Comparison of ENCODE assay signal across 1 cellular context in genomic region chr22:29477919-29478318, GRCh38.
TF ChIP-seq lines count a peak whose summit lies in the region.

No MANE protein-coding gene starts in this region.

TF ChIP-seq in H1, 55 proteins besides CTCF, POLR2A, EP300 and RAD21 (continued from another document):
- TF ChIP-seq, protein P1, sequence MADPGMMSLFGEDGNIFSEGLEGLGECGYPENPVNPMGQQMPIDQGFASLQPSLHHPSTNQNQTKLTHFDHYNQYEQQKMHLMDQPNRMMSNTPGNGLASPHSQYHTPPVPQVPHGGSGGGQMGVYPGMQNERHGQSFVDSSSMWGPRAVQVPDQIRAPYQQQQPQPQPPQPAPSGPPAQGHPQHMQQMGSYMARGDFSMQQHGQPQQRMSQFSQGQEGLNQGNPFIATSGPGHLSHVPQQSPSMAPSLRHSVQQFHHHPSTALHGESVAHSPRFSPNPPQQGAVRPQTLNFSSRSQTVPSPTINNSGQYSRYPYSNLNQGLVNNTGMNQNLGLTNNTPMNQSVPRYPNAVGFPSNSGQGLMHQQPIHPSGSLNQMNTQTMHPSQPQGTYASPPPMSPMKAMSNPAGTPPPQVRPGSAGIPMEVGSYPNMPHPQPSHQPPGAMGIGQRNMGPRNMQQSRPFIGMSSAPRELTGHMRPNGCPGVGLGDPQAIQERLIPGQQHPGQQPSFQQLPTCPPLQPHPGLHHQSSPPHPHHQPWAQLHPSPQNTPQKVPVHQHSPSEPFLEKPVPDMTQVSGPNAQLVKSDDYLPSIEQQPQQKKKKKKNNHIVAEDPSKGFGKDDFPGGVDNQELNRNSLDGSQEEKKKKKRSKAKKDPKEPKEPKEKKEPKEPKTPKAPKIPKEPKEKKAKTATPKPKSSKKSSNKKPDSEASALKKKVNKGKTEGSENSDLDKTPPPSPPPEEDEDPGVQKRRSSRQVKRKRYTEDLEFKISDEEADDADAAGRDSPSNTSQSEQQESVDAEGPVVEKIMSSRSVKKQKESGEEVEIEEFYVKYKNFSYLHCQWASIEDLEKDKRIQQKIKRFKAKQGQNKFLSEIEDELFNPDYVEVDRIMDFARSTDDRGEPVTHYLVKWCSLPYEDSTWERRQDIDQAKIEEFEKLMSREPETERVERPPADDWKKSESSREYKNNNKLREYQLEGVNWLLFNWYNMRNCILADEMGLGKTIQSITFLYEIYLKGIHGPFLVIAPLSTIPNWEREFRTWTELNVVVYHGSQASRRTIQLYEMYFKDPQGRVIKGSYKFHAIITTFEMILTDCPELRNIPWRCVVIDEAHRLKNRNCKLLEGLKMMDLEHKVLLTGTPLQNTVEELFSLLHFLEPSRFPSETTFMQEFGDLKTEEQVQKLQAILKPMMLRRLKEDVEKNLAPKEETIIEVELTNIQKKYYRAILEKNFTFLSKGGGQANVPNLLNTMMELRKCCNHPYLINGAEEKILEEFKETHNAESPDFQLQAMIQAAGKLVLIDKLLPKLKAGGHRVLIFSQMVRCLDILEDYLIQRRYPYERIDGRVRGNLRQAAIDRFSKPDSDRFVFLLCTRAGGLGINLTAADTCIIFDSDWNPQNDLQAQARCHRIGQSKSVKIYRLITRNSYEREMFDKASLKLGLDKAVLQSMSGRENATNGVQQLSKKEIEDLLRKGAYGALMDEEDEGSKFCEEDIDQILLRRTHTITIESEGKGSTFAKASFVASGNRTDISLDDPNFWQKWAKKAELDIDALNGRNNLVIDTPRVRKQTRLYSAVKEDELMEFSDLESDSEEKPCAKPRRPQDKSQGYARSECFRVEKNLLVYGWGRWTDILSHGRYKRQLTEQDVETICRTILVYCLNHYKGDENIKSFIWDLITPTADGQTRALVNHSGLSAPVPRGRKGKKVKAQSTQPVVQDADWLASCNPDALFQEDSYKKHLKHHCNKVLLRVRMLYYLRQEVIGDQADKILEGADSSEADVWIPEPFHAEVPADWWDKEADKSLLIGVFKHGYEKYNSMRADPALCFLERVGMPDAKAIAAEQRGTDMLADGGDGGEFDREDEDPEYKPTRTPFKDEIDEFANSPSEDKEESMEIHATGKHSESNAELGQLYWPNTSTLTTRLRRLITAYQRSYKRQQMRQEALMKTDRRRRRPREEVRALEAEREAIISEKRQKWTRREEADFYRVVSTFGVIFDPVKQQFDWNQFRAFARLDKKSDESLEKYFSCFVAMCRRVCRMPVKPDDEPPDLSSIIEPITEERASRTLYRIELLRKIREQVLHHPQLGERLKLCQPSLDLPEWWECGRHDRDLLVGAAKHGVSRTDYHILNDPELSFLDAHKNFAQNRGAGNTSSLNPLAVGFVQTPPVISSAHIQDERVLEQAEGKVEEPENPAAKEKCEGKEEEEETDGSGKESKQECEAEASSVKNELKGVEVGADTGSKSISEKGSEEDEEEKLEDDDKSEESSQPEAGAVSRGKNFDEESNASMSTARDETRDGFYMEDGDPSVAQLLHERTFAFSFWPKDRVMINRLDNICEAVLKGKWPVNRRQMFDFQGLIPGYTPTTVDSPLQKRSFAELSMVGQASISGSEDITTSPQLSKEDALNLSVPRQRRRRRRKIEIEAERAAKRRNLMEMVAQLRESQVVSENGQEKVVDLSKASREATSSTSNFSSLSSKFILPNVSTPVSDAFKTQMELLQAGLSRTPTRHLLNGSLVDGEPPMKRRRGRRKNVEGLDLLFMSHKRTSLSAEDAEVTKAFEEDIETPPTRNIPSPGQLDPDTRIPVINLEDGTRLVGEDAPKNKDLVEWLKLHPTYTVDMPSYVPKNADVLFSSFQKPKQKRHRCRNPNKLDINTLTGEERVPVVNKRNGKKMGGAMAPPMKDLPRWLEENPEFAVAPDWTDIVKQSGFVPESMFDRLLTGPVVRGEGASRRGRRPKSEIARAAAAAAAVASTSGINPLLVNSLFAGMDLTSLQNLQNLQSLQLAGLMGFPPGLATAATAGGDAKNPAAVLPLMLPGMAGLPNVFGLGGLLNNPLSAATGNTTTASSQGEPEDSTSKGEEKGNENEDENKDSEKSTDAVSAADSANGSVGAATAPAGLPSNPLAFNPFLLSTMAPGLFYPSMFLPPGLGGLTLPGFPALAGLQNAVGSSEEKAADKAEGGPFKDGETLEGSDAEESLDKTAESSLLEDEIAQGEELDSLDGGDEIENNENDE (IDR thresholded peaks at IDR 0.05; ENCODE audit: insufficient replicate concordance, low read length) = no peak
